33 cellular contexts compared by ENCODE assay signal in the genomic region with DNA sequence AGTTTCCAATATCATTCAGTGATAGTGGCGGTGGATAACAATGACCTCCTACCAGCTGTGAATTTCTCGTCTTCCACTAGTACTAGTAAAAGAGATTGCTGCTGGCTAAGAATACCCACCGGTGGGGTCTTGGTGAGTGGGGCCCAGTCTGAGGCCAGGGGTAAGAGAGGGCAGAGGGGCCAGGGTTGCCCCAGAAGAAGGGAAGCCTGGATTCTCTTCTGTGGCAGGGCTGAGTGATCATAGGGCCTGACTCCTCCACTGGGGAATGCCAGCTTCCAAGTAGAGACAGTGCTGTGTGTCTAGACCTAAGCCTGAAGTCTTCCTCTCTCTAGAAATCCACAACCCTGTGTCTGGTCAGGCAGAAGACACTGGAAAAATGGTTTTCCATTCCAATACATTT. TPM values are rescaled to one million over a fixed set of nuclear protein-coding genes. Genes with fewer than 3 reads are reported as not detected.
"Had no signal": no experiment of that assay in that cellular context is flagged by ENCODE, and none has a peak within 500 bp of the region (broad histone marks: within the 10 kb centered on the region; RNA-seq: fewer than 3 reads in every experiment).

No MANE protein-coding gene starts in this region.

- DNase-seq: naive B cell; naive thymus-derived CD8-positive, alpha-beta T cell; nephron progenitor cell; nucleus accumbens; pancreas; retina; right cardiac atrium; right lobe of liver; spleen; stimulated activated CD4-positive, alpha-beta T cell treated with anti-CD3 and anti-CD28 coated beads, Interleukin-12 subunit alpha, Interleukin-12 subunit beta, amount 100 ng/mL, for 4 hours; stimulated activated CD4-positive, alpha-beta T cell treated with anti-CD3 and anti-CD28 coated beads, Interleukin-1b, Interleukin-23, amount 100 ng/mL, for 48 hours; stimulated activated CD4-positive, alpha-beta T cell treated with anti-CD3 and anti-CD28 coated beads, Interleukin-4, amount 100 ng/mL, for 1 hour; stimulated activated CD4-positive, alpha-beta T cell treated with anti-CD3 and anti-CD28 coated beads, Interleukin-4, amount 100 ng/mL, for 4 hours; stimulated activated CD8-positive, alpha-beta memory T cell treated with anti-CD3 and anti-CD28 coated beads, Interleukin-4, amount 100 ng/mL, for 48 hours; stimulated activated naive B cell treated with anti-CD40 and anti-IgM and Interleukin-4, amounts not matched to agents 10 μg/mL and 1 μg/mL and 100 μg/mL, for 72 hours; stimulated activated naive CD4-positive, alpha-beta T cell treated with Interleukin-2 at 50 U/mL for 16 hours; stomach; thyroid gland; trophoblast cell; upper lobe of left lung had no signal

- ATAC-seq: naive thymus-derived CD8-positive, alpha-beta T cell; pancreas; right cardiac atrium; right lobe of liver; stimulated activated naive B cell treated with anti-CD40 and anti-IgM and Interleukin-4, amounts not matched to agents 10 μg/mL and 1 μg/mL and 100 μg/mL, for 72 hours had no signal

- H3K27me3 ChIP-seq: pancreas, right lobe of liver, thyroid gland, upper lobe of left lung, vagina had no signal

- H3K36me3 ChIP-seq: neutrophil, pancreas, prostate gland, right lobe of liver, spleen, stomach, thoracic aorta, thyroid gland, tibial nerve, upper lobe of left lung, vagina had no signal

- H3K4me1 ChIP-seq: pancreas, prostate gland, right lobe of liver, spleen, stomach, thyroid gland, tibial nerve, upper lobe of left lung, vagina had no signal

- H3K4me3 ChIP-seq: pancreas, prostate gland, right lobe of liver, skin epidermis, smooth muscle cell, spleen, stomach, thoracic aorta, thyroid gland, tibial nerve, upper lobe of left lung, vagina had no signal

- H3K9me3 ChIP-seq: neutrophil, pancreas, prostate gland, right lobe of liver, thoracic aorta, thyroid gland, tibial nerve, upper lobe of left lung, vagina had no signal

- H3K27ac ChIP-seq: neutrophil, pancreas, prostate gland, right lobe of liver, skin epidermis, spleen, stomach, thoracic aorta, thyroid gland, tibial nerve, upper lobe of left lung, vagina had no signal

RNA-seq across cellular contexts. Expression of gene TMEM63C, which starts 5.8 kb away (rescaled TPM):
- total RNA-seq: posterior vena cava, pulmonary artery endothelial cell, tibial nerve had no signal

RNA-seq across cellular contexts. Expression of gene ZDHHC22, which starts 34.3 kb away (rescaled TPM):
- total RNA-seq: naive thymus-derived CD8-positive, alpha-beta T cell; natural killer cell treated with Interleukin-12 subunit alpha and Interleukin-12 subunit beta and Interleukin-15 and Interleukin-18, amount 100 ng/mL, for 72 hours; osteoblast; posterior vena cava; right cardiac atrium; right lobe of liver; smooth muscle cell; spleen; subcutaneous adipose tissue; thoracic aorta; thyroid gland; tibial nerve; ureter; vagina had no signal
- polyA plus RNA-seq: naive thymus-derived CD8-positive, alpha-beta T cell; right cardiac atrium; smooth muscle cell had no signal
